In the genomic region with DNA sequence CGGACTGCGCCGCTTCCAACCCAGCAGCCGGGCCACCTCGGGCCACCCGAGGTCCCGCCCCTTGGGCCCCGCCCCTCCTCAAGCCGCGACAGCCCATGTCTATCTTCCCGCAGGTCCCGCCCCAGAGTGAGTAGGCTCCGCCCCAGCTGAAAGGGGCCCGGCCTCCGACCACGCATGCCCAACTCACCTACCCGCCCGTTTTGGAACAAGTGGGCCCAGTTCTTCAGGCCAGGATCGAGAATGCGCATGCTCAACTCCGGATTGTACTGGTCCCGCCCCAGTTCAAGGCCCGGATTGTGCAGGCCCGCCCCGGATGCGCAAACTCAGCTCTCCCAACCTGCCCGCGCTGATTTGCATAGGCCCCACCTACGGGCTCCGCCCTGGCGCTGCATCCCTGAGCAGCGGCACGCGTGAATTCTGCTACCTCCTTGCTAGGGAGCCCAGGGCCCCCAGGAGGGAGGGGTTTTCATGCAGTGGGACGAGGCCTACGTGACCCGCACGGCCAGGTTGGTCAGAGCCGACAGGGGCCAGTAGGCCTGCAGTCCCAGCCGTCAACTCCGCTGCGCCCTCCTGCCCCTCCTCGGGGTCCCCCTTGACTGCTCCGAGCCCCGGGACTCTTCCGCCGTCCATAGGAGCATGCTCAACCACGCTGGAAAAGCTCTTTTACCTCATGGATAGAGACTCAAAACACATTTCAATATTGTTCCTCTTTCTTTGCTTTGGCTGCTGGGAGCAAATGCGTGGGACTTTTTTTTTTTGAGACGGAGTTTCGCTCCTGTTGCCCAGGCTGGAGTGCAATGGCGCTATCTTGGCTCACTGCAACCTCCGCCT, we compare ENCODE assay signal across 8 cellular contexts. TPM values are rescaled to one million over a fixed set of nuclear protein-coding genes. Genes with fewer than 3 reads are reported as not detected.
A peak's percentile ranks its signal among the peaks of the same experiment; 100 is the strongest.
DNase-seq lines count a peak whose midpoint lies in the region; ATAC-seq, FAIRE-seq and TF ChIP-seq lines count a peak whose summit lies in the region.

Gene PFKFB4, minus strand, starts transcription at position 8 of the 831 bp plus-strand sequence. CDS start 26 bp downstream, outside the sequence.

- DNase-seq in GM12891 (ENCODE audit: insufficient read length, low spot score) (peak; percentile 98), NCI-H1417 treated with DMSO at 0.1 percent for 48 hours (lab: John Stamatoyannopoulos, UW) (peak; percentile 88), SW480 (ENCODE audit: low spot score) (peak; percentile 99), adipocyte (ENCODE audit: low read depth) (peak; percentile 99), cardiac muscle cell (ENCODE audit: low read depth in 1 of 2, low spot score in 1 of 2) (peak; percentile 99 to 100), tibial nerve (ENCODE audit: low spot score in 2 of 2) (peak; percentile 98)

- H3K27ac ChIP-seq in cardiac muscle cell: peak within 1 kb of the TSS; percentile 69
- peak within 1 kb of the TSS; percentile 50 for H3K27ac ChIP-seq in parathyroid adenoma
- H3K27ac ChIP-seq in tibial nerve: peak within 1 kb of the TSS; percentile 39 to 83 (median 79)

- H3K27me3 ChIP-seq in adipocyte (replicated peaks; ENCODE audit: control insufficient read depth, insufficient read depth, low read length) (no peaks in the 10 kb centered on the region), cardiac muscle cell (no peaks in the 10 kb centered on the region), parathyroid adenoma (ENCODE audit: control insufficient read depth, insufficient read depth, low read length) (no peaks in the 10 kb centered on the region), tibial nerve (no peaks in the 10 kb centered on the region)

- WGBS in tibial nerve, 2 donors: 0 to 1% methylated on average over 22 to 40 of the region's 53 CpGs

- H3K4me1 ChIP-seq in adipocyte (ENCODE audit: control insufficient read depth, insufficient read depth, low read length): peaks cover 18% of the 10 kb centered on the region
- H3K4me1 ChIP-seq in cardiac muscle cell (ENCODE audit: low read depth): peaks cover 59% of the 10 kb centered on the region
- peaks cover 28% of the 10 kb centered on the region for H3K4me1 ChIP-seq in parathyroid adenoma
- H3K4me1 ChIP-seq in tibial nerve: peaks cover 0 to 57% (median 33%) of the 10 kb centered on the region in 4 donors

- peaks cover 2% of the 10 kb centered on the region for H3K79me2 ChIP-seq in parathyroid adenoma

- TF ChIP-seq POLR2A in GM12891 (IDR thresholded peaks at IDR 0.05; ENCODE audit: low read depth, low read length) (no peak), tibial nerve (IDR thresholded peaks at IDR 0.05) (peak in 1 of 2 donors; percentile 57)

- peak; percentile 99 for FAIRE-seq in GM12891 (lab: Jason Lieb, UNC)

- H3K9ac ChIP-seq in adipocyte (ENCODE audit: low read length) (peak within 1 kb of the TSS; percentile 78), parathyroid adenoma (no peak within 1 kb of the TSS)

- H3K9me3 ChIP-seq in adipocyte (ENCODE audit: control insufficient read depth, low read length): no peaks in the 10 kb centered on the region
- no peaks in the 10 kb centered on the region for H3K9me3 ChIP-seq in cardiac muscle cell (ENCODE audit: low read depth)
- H3K9me3 ChIP-seq in parathyroid adenoma (ENCODE audit: control insufficient read depth, low read length): no peaks in the 10 kb centered on the region
- H3K9me3 ChIP-seq in tibial nerve: no peaks in the 10 kb centered on the region

- H3K36me3 ChIP-seq in adipocyte (ENCODE audit: control insufficient read depth, insufficient read depth, low read length, severe bottlenecking): no peaks in the 10 kb centered on the region
- H3K36me3 ChIP-seq in cardiac muscle cell: peaks cover 1% of the 10 kb centered on the region
- H3K36me3 ChIP-seq in parathyroid adenoma (ENCODE audit: control insufficient read depth, insufficient read depth, low read length): no peaks in the 10 kb centered on the region
- H3K36me3 ChIP-seq in tibial nerve: no peaks in the 10 kb centered on the region

- peak within 1 kb of the TSS; percentile 79 for H3K4me2 ChIP-seq in parathyroid adenoma (ENCODE audit: low read length)

- TF ChIP-seq CTCF in cardiac muscle cell (IDR thresholded peaks at IDR 0.05; ENCODE audit: low read depth, low read length): no peak
- no peak for TF ChIP-seq CTCF in parathyroid adenoma (IDR thresholded peaks at IDR 0.05)
- TF ChIP-seq CTCF in tibial nerve (IDR thresholded peaks at IDR 0.05): peak in 2 of 5 experiments; percentile 12 to 40

- ATAC-seq in HG02798 (IDR thresholded peaks at IDR 0.05; ENCODE audit: poor library complexity, unreplicated experiment): peak; percentile 89

- peak within 1 kb of the TSS; percentile 86 for H2AFZ ChIP-seq in parathyroid adenoma

- TF ChIP-seq EP300 in tibial nerve (IDR thresholded peaks at IDR 0.05): peak; percentile 74 to 96

- H3K4me3 ChIP-seq in adipocyte (ENCODE audit: low read length) (peak within 1 kb of the TSS; percentile 84), cardiac muscle cell (peak within 1 kb of the TSS; percentile 80), parathyroid adenoma (ENCODE audit: low read depth, low read length) (peak within 1 kb of the TSS; percentile 61), tibial nerve (peak within 1 kb of the TSS; percentile 36 to 69 (median 64))

TF ChIP-seq in GM12891, 5 proteins besides CTCF, POLR2A, EP300 and RAD21:
- no peak for TF ChIP-seq POLR2AphosphoS5 (IDR thresholded peaks at IDR 0.05; ENCODE audit: low read depth, low read length)
- no peak for TF ChIP-seq TAF1 (IDR thresholded peaks at IDR 0.05; ENCODE audit: low read depth, low read length)
- no peak for TF ChIP-seq SPI1 (IDR thresholded peaks at IDR 0.05; ENCODE audit: low read depth, low read length)
- no peak for TF ChIP-seq PAX5 (IDR thresholded peaks at IDR 0.05; ENCODE audit: insufficient read depth, low read length, severe bottlenecking)
- TF ChIP-seq POU2F2 (IDR thresholded peaks at IDR 0.05; ENCODE audit: low read depth, low read length): peak; percentile 97

RNA-seq across cellular contexts. Expression of gene PFKFB4, which starts in this region (rescaled TPM):
- 37.5 TPM for polyA plus RNA-seq in GM12891 (2012; ENCODE audit: low read depth, missing spikeins)
- total RNA-seq in cardiac muscle cell (64.9 and 94.4 TPM in 2 replicates), tibial nerve (1 to 10 TPM; 2.2 to 9.0 (median 7.6) TPM)
- 43.8 and 74.7 TPM in 2 replicates for polyA plus RNA-seq in cardiac muscle cell

Comparison
In these comparisons a context has a peak if more than half of its experiments do, and no peak if none do; other contexts are left out.
1. Peak in every context shown above with its lines: DNase-seq, ATAC-seq, H3K4me3 ChIP-seq and H3K27ac ChIP-seq.